ENCODE assay signal across 1 cellular context in the genomic region with DNA sequence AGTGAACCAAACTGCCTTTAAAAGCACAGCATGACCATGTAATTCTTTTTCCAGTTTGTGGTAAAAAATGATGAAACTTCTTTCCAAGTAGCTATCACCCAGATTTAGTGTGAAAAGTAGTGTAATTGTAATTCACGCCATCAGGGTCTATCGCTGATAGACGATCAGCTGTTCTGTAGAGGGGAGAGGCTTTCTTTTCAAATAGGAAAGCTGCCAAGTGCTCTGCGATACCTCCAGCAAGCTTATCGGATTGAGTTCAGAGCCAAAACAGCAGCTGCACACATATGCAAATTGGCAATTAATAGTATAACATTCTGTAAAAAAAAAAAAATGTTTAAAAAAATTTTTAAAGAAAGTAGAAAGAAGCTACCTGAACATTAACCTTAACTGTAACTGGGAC.
TF ChIP-seq lines count a peak whose summit lies in the region.

No MANE protein-coding gene starts in this region.

TF ChIP-seq in K562, 482 proteins besides CTCF, POLR2A, EP300 and RAD21 (continued from another document):
- TF ChIP-seq, protein P1, sequence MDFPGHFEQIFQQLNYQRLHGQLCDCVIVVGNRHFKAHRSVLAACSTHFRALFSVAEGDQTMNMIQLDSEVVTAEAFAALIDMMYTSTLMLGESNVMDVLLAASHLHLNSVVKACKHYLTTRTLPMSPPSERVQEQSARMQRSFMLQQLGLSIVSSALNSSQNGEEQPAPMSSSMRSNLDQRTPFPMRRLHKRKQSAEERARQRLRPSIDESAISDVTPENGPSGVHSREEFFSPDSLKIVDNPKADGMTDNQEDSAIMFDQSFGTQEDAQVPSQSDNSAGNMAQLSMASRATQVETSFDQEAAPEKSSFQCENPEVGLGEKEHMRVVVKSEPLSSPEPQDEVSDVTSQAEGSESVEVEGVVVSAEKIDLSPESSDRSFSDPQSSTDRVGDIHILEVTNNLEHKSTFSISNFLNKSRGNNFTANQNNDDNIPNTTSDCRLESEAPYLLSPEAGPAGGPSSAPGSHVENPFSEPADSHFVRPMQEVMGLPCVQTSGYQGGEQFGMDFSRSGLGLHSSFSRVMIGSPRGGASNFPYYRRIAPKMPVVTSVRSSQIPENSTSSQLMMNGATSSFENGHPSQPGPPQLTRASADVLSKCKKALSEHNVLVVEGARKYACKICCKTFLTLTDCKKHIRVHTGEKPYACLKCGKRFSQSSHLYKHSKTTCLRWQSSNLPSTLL (IDR thresholded peaks at IDR 0.05) = no peak
- TF ChIP-seq CEBPG (CRISPR knock-in tag; IDR thresholded peaks at IDR 0.05) = no peak
- TF ChIP-seq CEBPG (tag; conservative IDR thresholded peaks at IDR 0.05 in 1 of 2, IDR thresholded peaks at IDR 0.05 in 1 of 2) = no peak
- TF ChIP-seq ZNF239 (CRISPR knock-in tag; IDR thresholded peaks at IDR 0.05) = no peak
- TF ChIP-seq JUND (IDR thresholded peaks at IDR 0.05; ENCODE audit: borderline replicate concordance, low read depth, low read length) = no peak
- no peak for TF ChIP-seq JUND (tag; IDR thresholded peaks at IDR 0.05; ENCODE audit: borderline replicate concordance, low read depth, low read length)
- TF ChIP-seq, protein P2, sequence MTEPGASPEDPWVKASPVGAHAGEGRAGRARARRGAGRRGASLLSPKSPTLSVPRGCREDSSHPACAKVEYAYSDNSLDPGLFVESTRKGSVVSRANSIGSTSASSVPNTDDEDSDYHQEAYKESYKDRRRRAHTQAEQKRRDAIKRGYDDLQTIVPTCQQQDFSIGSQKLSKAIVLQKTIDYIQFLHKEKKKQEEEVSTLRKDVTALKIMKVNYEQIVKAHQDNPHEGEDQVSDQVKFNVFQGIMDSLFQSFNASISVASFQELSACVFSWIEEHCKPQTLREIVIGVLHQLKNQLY (CRISPR knock-in tag; conservative IDR thresholded peaks at IDR 0.05) = no peak
- TF ChIP-seq DACH1 (IDR thresholded peaks at IDR 0.05; ENCODE audit: partially characterized antibody) = peak; percentile 52
- TF ChIP-seq ERF (CRISPR knock-in tag; IDR thresholded peaks at IDR 0.05) = no peak
- TF ChIP-seq POLR2AphosphoS5 (IDR thresholded peaks at IDR 0.05; ENCODE audit: control insufficient read depth, insufficient read depth, low read depth, low read length) = no peak
- no peak for TF ChIP-seq DPF2 (IDR thresholded peaks at IDR 0.05)
- TF ChIP-seq, protein P3, sequence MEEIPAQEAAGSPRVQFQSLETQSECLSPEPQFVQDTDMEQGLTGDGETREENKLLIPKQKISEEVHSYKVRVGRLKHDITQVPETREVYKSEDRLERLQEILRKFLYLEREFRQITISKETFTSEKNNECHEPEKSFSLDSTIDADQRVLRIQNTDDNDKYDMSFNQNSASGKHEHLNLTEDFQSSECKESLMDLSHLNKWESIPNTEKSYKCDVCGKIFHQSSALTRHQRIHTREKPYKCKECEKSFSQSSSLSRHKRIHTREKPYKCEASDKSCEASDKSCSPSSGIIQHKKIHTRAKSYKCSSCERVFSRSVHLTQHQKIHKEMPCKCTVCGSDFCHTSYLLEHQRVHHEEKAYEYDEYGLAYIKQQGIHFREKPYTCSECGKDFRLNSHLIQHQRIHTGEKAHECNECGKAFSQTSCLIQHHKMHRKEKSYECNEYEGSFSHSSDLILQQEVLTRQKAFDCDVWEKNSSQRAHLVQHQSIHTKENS (CRISPR knock-in tag; IDR thresholded peaks at IDR 0.05) = no peak
- no peak for TF ChIP-seq ZNF431 (CRISPR knock-in tag; IDR thresholded peaks at IDR 0.05)
- no peak for TF ChIP-seq ADNP (tag; IDR thresholded peaks at IDR 0.05)
- TF ChIP-seq PHB2 (IDR thresholded peaks at IDR 0.05; ENCODE audit: low read depth) = no peak
- TF ChIP-seq, protein P4, sequence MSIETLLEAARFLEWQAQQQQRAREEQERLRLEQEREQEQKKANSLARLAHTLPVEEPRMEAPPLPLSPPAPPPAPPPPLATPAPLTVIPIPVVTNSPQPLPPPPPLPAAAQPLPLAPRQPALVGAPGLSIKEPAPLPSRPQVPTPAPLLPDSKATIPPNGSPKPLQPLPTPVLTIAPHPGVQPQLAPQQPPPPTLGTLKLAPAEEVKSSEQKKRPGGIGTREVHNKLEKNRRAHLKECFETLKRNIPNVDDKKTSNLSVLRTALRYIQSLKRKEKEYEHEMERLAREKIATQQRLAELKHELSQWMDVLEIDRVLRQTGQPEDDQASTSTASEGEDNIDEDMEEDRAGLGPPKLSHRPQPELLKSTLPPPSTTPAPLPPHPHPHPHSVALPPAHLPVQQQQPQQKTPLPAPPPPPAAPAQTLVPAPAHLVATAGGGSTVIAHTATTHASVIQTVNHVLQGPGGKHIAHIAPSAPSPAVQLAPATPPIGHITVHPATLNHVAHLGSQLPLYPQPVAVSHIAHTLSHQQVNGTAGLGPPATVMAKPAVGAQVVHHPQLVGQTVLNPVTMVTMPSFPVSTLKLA (conservative IDR thresholded peaks at IDR 0.05) = no peak
- no peak for TF ChIP-seq FOXK1 (CRISPR knock-in tag; IDR thresholded peaks at IDR 0.05; ENCODE audit: borderline replicate concordance)
- TF ChIP-seq MYBL2 (IDR thresholded peaks at IDR 0.05; ENCODE audit: low read depth) = no peak
- TF ChIP-seq MYBL2 (CRISPR knock-in tag; IDR thresholded peaks at IDR 0.05; ENCODE audit: borderline replicate concordance) = no peak
- TF ChIP-seq NFIC (IDR thresholded peaks at IDR 0.05) = peak; percentile 49
- TF ChIP-seq, protein P5, sequence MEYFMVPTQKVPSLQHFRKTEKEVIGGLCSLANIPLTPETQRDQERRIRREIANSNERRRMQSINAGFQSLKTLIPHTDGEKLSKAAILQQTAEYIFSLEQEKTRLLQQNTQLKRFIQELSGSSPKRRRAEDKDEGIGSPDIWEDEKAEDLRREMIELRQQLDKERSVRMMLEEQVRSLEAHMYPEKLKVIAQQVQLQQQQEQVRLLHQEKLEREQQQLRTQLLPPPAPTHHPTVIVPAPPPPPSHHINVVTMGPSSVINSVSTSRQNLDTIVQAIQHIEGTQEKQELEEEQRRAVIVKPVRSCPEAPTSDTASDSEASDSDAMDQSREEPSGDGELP (CRISPR knock-in tag; IDR thresholded peaks at IDR 0.05; ENCODE audit: borderline replicate concordance) = peak; percentile 28; the same call in 1 of the 2 replicates
- TF ChIP-seq, protein P6, sequence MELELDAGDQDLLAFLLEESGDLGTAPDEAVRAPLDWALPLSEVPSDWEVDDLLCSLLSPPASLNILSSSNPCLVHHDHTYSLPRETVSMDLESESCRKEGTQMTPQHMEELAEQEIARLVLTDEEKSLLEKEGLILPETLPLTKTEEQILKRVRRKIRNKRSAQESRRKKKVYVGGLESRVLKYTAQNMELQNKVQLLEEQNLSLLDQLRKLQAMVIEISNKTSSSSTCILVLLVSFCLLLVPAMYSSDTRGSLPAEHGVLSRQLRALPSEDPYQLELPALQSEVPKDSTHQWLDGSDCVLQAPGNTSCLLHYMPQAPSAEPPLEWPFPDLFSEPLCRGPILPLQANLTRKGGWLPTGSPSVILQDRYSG (tag; conservative IDR thresholded peaks at IDR 0.05; ENCODE audit: low read depth) = no peak
- TF ChIP-seq, protein P7, sequence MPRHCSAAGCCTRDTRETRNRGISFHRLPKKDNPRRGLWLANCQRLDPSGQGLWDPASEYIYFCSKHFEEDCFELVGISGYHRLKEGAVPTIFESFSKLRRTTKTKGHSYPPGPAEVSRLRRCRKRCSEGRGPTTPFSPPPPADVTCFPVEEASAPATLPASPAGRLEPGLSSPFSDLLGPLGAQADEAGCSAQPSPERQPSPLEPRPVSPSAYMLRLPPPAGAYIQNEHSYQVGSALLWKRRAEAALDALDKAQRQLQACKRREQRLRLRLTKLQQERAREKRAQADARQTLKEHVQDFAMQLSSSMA (CRISPR knock-in tag; IDR thresholded peaks at IDR 0.05) = no peak
- no peak for TF ChIP-seq PRMT5 (CRISPR knock-in tag; IDR thresholded peaks at IDR 0.05)
- TF ChIP-seq, protein P8, sequence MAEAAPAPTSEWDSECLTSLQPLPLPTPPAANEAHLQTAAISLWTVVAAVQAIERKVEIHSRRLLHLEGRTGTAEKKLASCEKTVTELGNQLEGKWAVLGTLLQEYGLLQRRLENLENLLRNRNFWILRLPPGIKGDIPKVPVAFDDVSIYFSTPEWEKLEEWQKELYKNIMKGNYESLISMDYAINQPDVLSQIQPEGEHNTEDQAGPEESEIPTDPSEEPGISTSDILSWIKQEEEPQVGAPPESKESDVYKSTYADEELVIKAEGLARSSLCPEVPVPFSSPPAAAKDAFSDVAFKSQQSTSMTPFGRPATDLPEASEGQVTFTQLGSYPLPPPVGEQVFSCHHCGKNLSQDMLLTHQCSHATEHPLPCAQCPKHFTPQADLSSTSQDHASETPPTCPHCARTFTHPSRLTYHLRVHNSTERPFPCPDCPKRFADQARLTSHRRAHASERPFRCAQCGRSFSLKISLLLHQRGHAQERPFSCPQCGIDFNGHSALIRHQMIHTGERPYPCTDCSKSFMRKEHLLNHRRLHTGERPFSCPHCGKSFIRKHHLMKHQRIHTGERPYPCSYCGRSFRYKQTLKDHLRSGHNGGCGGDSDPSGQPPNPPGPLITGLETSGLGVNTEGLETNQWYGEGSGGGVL (CRISPR knock-in tag; IDR thresholded peaks at IDR 0.05) = no peak
- no peak for TF ChIP-seq MCM5 (IDR thresholded peaks at IDR 0.05; ENCODE audit: low read depth)
